In the genomic region with DNA sequence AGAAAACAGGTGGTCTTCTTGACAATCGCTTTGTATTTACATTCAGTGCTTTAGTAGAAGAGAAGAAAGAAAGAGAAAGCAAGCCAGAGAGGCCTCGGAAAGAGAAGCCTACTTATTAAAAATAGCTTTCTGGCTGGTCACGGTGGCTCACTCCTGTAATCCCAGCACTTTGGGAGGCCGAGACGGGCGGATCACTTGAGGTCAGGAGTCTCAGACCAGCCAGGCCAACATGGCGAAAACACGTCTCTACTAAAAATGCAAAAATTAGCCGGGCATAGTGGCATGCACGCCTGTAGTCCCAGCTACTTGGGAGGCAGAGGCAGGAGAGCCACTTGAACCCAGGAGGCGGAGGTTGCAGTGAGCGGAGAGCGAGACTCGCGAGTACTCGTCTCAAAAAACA, we compare ENCODE assay signal across 1 cellular context.
TF ChIP-seq lines count a peak whose summit lies in the region.

No MANE protein-coding gene starts in this region.

TF ChIP-seq in K562, 482 proteins besides CTCF, POLR2A, EP300 and RAD21 (continued from another document):
- TF ChIP-seq, protein P1, sequence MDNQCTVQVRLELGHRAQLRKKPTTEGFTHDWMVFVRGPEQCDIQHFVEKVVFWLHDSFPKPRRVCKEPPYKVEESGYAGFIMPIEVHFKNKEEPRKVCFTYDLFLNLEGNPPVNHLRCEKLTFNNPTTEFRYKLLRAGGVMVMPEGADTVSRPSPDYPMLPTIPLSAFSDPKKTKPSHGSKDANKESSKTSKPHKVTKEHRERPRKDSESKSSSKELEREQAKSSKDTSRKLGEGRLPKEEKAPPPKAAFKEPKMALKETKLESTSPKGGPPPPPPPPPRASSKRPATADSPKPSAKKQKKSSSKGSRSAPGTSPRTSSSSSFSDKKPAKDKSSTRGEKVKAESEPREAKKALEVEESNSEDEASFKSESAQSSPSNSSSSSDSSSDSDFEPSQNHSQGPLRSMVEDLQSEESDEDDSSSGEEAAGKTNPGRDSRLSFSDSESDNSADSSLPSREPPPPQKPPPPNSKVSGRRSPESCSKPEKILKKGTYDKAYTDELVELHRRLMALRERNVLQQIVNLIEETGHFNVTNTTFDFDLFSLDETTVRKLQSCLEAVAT (IDR thresholded peaks at IDR 0.05), result peak in 1 of 2 experiments; percentile 29; a peak in 1 of 4 replicates
- TF ChIP-seq, protein P2, sequence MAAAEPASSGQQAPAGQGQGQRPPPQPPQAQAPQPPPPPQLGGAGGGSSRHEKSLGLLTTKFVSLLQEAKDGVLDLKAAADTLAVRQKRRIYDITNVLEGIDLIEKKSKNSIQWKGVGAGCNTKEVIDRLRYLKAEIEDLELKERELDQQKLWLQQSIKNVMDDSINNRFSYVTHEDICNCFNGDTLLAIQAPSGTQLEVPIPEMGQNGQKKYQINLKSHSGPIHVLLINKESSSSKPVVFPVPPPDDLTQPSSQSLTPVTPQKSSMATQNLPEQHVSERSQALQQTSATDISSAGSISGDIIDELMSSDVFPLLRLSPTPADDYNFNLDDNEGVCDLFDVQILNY (CRISPR knock-in tag; IDR thresholded peaks at IDR 0.05), result 0 out of 2 replicates have a peak, but pooled peaks have one; percentile 32
